8 cellular contexts compared by ENCODE assay signal in the genomic region with DNA sequence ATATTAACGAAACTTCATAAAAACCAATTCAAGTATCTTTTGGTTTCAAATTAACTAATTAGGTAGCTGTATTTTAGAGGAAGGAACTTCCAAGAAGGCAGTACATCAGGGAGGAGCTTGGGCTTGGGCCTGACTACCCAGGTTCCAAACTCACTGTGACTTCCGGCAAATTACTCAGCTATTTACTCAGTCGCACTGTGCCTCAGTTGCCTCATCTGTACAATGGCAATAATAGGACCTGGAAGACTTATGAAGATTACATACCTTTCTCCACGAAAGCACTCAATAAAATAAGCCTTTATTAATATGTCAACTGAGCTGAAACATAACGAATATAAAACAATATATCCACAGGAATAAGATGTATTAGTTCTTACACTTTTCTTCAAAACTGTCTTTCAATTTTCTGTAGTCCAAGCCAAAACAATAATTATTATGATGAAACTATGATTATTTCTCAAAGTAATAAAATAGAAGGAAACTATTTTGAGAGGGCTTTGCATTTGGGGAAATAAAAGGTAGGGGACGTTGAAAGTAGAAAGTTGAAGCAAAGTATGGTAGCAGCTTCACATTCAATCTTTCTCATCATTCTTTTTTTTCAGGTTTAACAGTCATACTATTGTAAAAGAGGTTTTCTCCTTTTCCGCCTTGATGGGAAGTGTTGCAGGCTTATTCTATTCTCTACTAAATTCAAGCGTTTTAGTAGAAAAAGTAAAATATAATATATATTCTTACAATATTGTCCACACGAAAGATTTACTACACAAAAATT. TPM values are rescaled to one million over a fixed set of nuclear protein-coding genes. Genes with fewer than 3 reads are reported as not detected.
DNase-seq lines count a peak whose midpoint lies in the region; FAIRE-seq and TF ChIP-seq lines count a peak whose summit lies in the region.

No MANE protein-coding gene starts in this region.

- DNase-seq in Calu3 (no peak), PC-9 (no peak), endothelial cell of umbilical vein (ENCODE audit: low read depth, low spot score) (no peak), ovary (no peak), DMS153 (lab: John Stamatoyannopoulos, UW) (no peak), T1000 (lab: John Stamatoyannopoulos, UW) (no peak), nucleus accumbens (lab: John Stamatoyannopoulos, UW) (no peak)
- no peak for DNase-seq in stimulated activated CD4-positive, alpha-beta T cell treated with anti-CD3 and anti-CD28 coated beads, Interleukin-12 subunit alpha, Interleukin-12 subunit beta, amount 100 ng/mL, for 4 hours

- H3K9me3 ChIP-seq in PC-9 (ENCODE audit: insufficient read depth, low read depth) (no peaks in the 10 kb centered on the region), endothelial cell of umbilical vein (replicated peaks; ENCODE audit: control insufficient read depth, insufficient read depth, low read length) (no peaks in the 10 kb centered on the region), ovary (no peaks in the 10 kb centered on the region)

- H3K36me3 ChIP-seq in PC-9 (ENCODE audit: low read depth) (no peaks in the 10 kb centered on the region), endothelial cell of umbilical vein (ENCODE audit: control insufficient read depth in 2 of 2, extremely low read depth in 1 of 2, insufficient read depth in 2 of 2, low read length in 2 of 2) (no peaks in the 10 kb centered on the region), ovary (no peaks in the 10 kb centered on the region)

- H3K9me2 ChIP-seq in PC-9 (ENCODE audit: insufficient read depth) = no peaks in the 10 kb centered on the region

- H3K4me2 ChIP-seq in PC-9 = peak overlapping the region; percentile 81
- H3K4me2 ChIP-seq in endothelial cell of umbilical vein (ENCODE audit: insufficient read depth, low read length) = peak overlapping the region; percentile 92

- H3K4me1 ChIP-seq in PC-9 (replicated peaks; ENCODE audit: insufficient read depth) (peaks cover 12% of the 10 kb centered on the region), endothelial cell of umbilical vein (ENCODE audit: control insufficient read depth, extremely low read depth, insufficient read depth, low read length) (peaks cover 9% of the 10 kb centered on the region), ovary (ENCODE audit: insufficient read depth) (no peaks in the 10 kb centered on the region)

- H3K79me2 ChIP-seq in PC-9 (ENCODE audit: low read depth) = no peaks in the 10 kb centered on the region
- no peaks in the 10 kb centered on the region for H3K79me2 ChIP-seq in endothelial cell of umbilical vein (ENCODE audit: control insufficient read depth, insufficient read depth, low read length)

- 38 to 42% (median 40%) methylated on average over 9 of the region's 9 CpGs for WGBS in ovary, 3 donors

- peak overlapping the region; percentile 66 for H2AFZ ChIP-seq in PC-9
- H2AFZ ChIP-seq in endothelial cell of umbilical vein (ENCODE audit: low read depth, low read length) = peak overlapping the region; percentile 95

- intact Hi-C loops in Calu3 (cut with micrococcal nuclease; ENCODE audit: unreplicated experiment) (loop anchor here (5.0 kb wide), 1 partner anchor 89 kb away; a partner anchor contains a TSS), PC-9 (cut with micrococcal nuclease; ENCODE audit: unreplicated experiment) (loop anchor here (2.0 to 5.0 kb wide), 2 partner anchors 199 to 226 kb away; a partner anchor contains a TSS), endothelial cell of umbilical vein (cut with micrococcal nuclease) (loop anchor here (5.0 kb wide), 2 partner anchors 701 to 731 kb away; a partner anchor contains a TSS), ovary (cut with DNase I) (loop anchor here in 2 of 4 donors (2.0 to 10.0 kb wide), 4 partner anchors 88 to 734 kb away; a partner anchor contains a TSS)

- no peaks in the 10 kb centered on the region for H3K9me3 Mint-ChIP-seq in Calu3 (ENCODE audit: low read depth, unreplicated experiment)

- TF ChIP-seq POLR2A in endothelial cell of umbilical vein (IDR thresholded peaks at IDR 0.05; ENCODE audit: low read depth, low read length) (no peak), ovary (IDR thresholded peaks at IDR 0.05) (no peak)

- POLR2A ChIA-PET in PC-9 (lab: Charles Lee; ENCODE audit: unreplicated experiment) (interaction anchor here (0.6 to 0.9 kb wide), 3 partner anchors 94 to 354 kb away, joined by 4 to 22 read pairs (median 6); a partner anchor contains a TSS), endothelial cell of umbilical vein (lab: Charles Lee) (interaction anchor here (0.6 to 1.8 kb wide), 3 partner anchors 88 to 1275 kb away, joined by 3 to 7 read pairs (median 7); a partner anchor contains a TSS)

- H3K27ac ChIP-seq in PC-9 (no peak overlapping the region), endothelial cell of umbilical vein (ENCODE audit: insufficient read depth, low read depth, low read length) (peak overlapping the region; percentile 49), ovary (peak overlapping the region in 1 of 2 donors; percentile 97)

- H3K9me1 ChIP-seq in endothelial cell of umbilical vein (replicated peaks; ENCODE audit: control insufficient read depth, extremely low read depth, insufficient read depth, low read length) = no peaks in the 10 kb centered on the region

- BruUV-seq in Calu3 (replicated peaks; lab: Mats Ljungman, UMichigan) (no TSS peak), PC-9 (replicated peaks; lab: Mats Ljungman, UMichigan) (no TSS peak), endothelial cell of umbilical vein (replicated peaks; lab: Mats Ljungman, UMichigan) (no TSS peak)

- 0 out of 2 replicates have a peak, but pooled peaks cover 5% of the 10 kb centered on the region for H3F3A ChIP-seq in PC-9 (ENCODE audit: insufficient read depth, low read depth)

- H4K20me1 ChIP-seq in PC-9 (ENCODE audit: insufficient read depth) (no peaks in the 10 kb centered on the region), endothelial cell of umbilical vein (replicated peaks; ENCODE audit: control insufficient read depth, extremely low read depth, insufficient read depth, low read length) (no peaks in the 10 kb centered on the region)

- no peak for TF ChIP-seq EP300 in ovary (IDR thresholded peaks at IDR 0.05)

- peak overlapping the region; percentile 80 for H3K9ac ChIP-seq in endothelial cell of umbilical vein (replicated peaks; ENCODE audit: extremely low read depth, insufficient read depth, low read length)

- H3K4me1 Mint-ChIP-seq in Calu3 (ENCODE audit: low read depth, unreplicated experiment) = no peaks in the 10 kb centered on the region

- FAIRE-seq in endothelial cell of umbilical vein (lab: Jason Lieb, UNC) = no peak

- H3K4me3 Mint-ChIP-seq in Calu3 (ENCODE audit: low read depth, unreplicated experiment) = peak overlapping the region; percentile 76

- CTCF ChIA-PET in Calu3 (lab: Charles Lee) = interaction anchor here (1.0 to 1.5 kb wide), 3 partner anchors 94 to 124 kb away, joined by 3 read pairs; no protein-coding TSS in a partner anchor
- CTCF ChIA-PET in PC-9 (lab: Charles Lee) = no interaction called here
- CTCF ChIA-PET in endothelial cell of umbilical vein (lab: Charles Lee) = interaction anchor here (0.5 to 2.5 kb wide), 9 partner anchors 15 to 760 kb away, joined by 3 to 17 read pairs (median 4); a partner anchor contains a TSS

- H3K27me3 ChIP-seq in PC-9 (ENCODE audit: insufficient read depth, low read depth) (no peaks in the 10 kb centered on the region), endothelial cell of umbilical vein (ENCODE audit: control insufficient read depth in 2 of 2, insufficient read depth in 2 of 2, low read length in 2 of 2) (peaks cover 0 to 4% of the 10 kb centered on the region in 2 experiments), ovary (no peaks in the 10 kb centered on the region)

- dilution Hi-C loops in endothelial cell of umbilical vein (cut with MboI; ENCODE audit: extremely low pct_ligation_motif_present, low sequenced_read_pairs) = no loop called here

- peak overlapping the region; percentile 95 for H3K27ac Mint-ChIP-seq in Calu3 (ENCODE audit: unreplicated experiment)

- peaks cover 19% of the 10 kb centered on the region for H3K36me3 Mint-ChIP-seq in Calu3 (ENCODE audit: insufficient read depth, unreplicated experiment)

- H3K27me3 Mint-ChIP-seq in Calu3 (ENCODE audit: unreplicated experiment) = no peaks in the 10 kb centered on the region

- TF ChIP-seq CTCF in Calu3 (IDR thresholded peaks at IDR 0.05; ENCODE audit: unreplicated experiment) (no peak), PC-9 (conservative IDR thresholded peaks at IDR 0.05) (no peak), endothelial cell of umbilical vein (IDR thresholded peaks at IDR 0.05; ENCODE audit: extremely low read depth in 1 of 2, insufficient read depth in 1 of 2, low read depth in 1 of 2, low read length in 2 of 2) (no peak), ovary (IDR thresholded peaks at IDR 0.05) (no peak)

- H3K4me3 ChIP-seq in PC-9 = peak overlapping the region; percentile 82
- peak overlapping the region; percentile 69 to 97 (median 69) for H3K4me3 ChIP-seq in endothelial cell of umbilical vein (replicated peaks in 1 of 3; ENCODE audit: insufficient read depth in 1 of 3, low read depth in 1 of 3, low read length in 3 of 3)
- peak overlapping the region; percentile 58 for H3K4me3 ChIP-seq in ovary

TF ChIP-seq in endothelial cell of umbilical vein, 7 proteins besides CTCF, POLR2A, EP300 and RAD21:
- no peak for TF ChIP-seq GATA2 (IDR thresholded peaks at IDR 0.05; ENCODE audit: insufficient read depth, insufficient read length, low read depth, low read length)
- no peak for TF ChIP-seq POLR2AphosphoS5 (IDR thresholded peaks at IDR 0.05; ENCODE audit: insufficient read depth, low read depth, low read length)
- TF ChIP-seq, protein P1, sequence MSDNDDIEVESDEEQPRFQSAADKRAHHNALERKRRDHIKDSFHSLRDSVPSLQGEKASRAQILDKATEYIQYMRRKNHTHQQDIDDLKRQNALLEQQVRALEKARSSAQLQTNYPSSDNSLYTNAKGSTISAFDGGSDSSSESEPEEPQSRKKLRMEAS (IDR thresholded peaks at IDR 0.05; ENCODE audit: insufficient read depth, insufficient read length) = no peak
- TF ChIP-seq MYC (IDR thresholded peaks at IDR 0.05; ENCODE audit: low read depth, low read length) = no peak
- no peak for TF ChIP-seq FOS (IDR thresholded peaks at IDR 0.05; ENCODE audit: borderline replicate concordance, insufficient read depth, low read length)
- TF ChIP-seq EZH2 (IDR thresholded peaks at IDR 0.05; ENCODE audit: borderline replicate concordance, low read depth, low read length, severe bottlenecking) = no peak
- TF ChIP-seq JUN (IDR thresholded peaks at IDR 0.05; ENCODE audit: borderline replicate concordance, insufficient read depth, insufficient read length, low read depth) = no peak

RNA-seq across cellular contexts. Expression of a gene that starts 10.5 kb away (rescaled TPM):
- total RNA-seq in Calu3 (2022) (not detected in 2 replicates), PC-9 (2021) (not detected in 2 replicates), endothelial cell of umbilical vein (not detected in 2 replicates), ovary (not detected)
- polyA plus RNA-seq in endothelial cell of umbilical vein (not detected in 2 replicates), ovary (not detected)
- polyA plus RNA-seq in endothelial cell of umbilical vein (2011; cell fraction: cytosol; rRNA removed) = not detected in 2 replicates
- polyA plus RNA-seq in endothelial cell of umbilical vein (2011; cell fraction: nucleus; rRNA removed) = not detected in 2 replicates
- not detected in 2 replicates for polyA plus RNA-seq in endothelial cell of umbilical vein (2012)
- not detected in 2 replicates for polyA minus RNA-seq in endothelial cell of umbilical vein
- not detected for polyA minus RNA-seq in endothelial cell of umbilical vein (2011; cell fraction: cytosol; rRNA and poly(A)+ RNA removed)
- polyA minus RNA-seq in endothelial cell of umbilical vein (2011; cell fraction: nucleus; rRNA and poly(A)+ RNA removed) = not detected in 2 replicates
